8 cellular contexts compared by ENCODE assay signal in genomic region chr12:127559349-127560040, GRCh38.
A peak's percentile ranks its signal among the peaks of the same experiment; 100 is the strongest.
DNase-seq lines count a peak whose midpoint lies in the region; ATAC-seq and TF ChIP-seq lines count a peak whose summit lies in the region.

No MANE protein-coding gene starts in this region.

- WGBS in body of pancreas, 2 donors, result 22 to 32% methylated on average over 12 of the region's 12 CpGs

- H3K36me3 ChIP-seq in BE2C (no peaks in the 10 kb centered on the region), Karpas-422 (ENCODE audit: insufficient read depth, low read length) (no peaks in the 10 kb centered on the region), SJCRH30 (no peaks in the 10 kb centered on the region; the same call in 1 of the 2 replicates), body of pancreas (replicated peaks in 1 of 2; ENCODE audit: insufficient read depth in 1 of 2, low read depth in 2 of 2) (no peaks in the 10 kb centered on the region), upper lobe of right lung (no peaks in the 10 kb centered on the region)

- no peak overlapping the region for H3K9ac ChIP-seq in Karpas-422 (ENCODE audit: low read length)

- H2AFZ ChIP-seq in Karpas-422 (ENCODE audit: low read length), result no peak overlapping the region

- H3K9me3 ChIP-seq in BE2C (no peaks in the 10 kb centered on the region; the same call in 1 of the 2 replicates), Karpas-422 (ENCODE audit: low read length) (no peaks in the 10 kb centered on the region), SJCRH30 (replicated peaks) (peaks cover 3% of the 10 kb centered on the region), body of pancreas (no peaks in the 10 kb centered on the region), upper lobe of right lung (no peaks in the 10 kb centered on the region)

- DNase-seq in BE2C (peak; percentile 11), Karpas-422 (peak; percentile 57), SJCRH30 (peak; percentile 91 to 97), body of pancreas (peak; percentile 9 to 22 (median 14)), lung microvascular endothelial cell (ENCODE audit: low read depth in 2 of 2) (peak; percentile 49 to 86), upper lobe of right lung (no peak)

- intact Hi-C loops in body of pancreas (cut with DNase I) (no loop called here), upper lobe of right lung (cut with DNase I) (no loop called here)

- no peaks in the 10 kb centered on the region for H3K4me1 ChIP-seq in BE2C
- H3K4me1 ChIP-seq in Karpas-422 (ENCODE audit: low read length), result no peaks in the 10 kb centered on the region
- peaks cover 24% of the 10 kb centered on the region for H3K4me1 ChIP-seq in SJCRH30
- no peaks in the 10 kb centered on the region for H3K4me1 ChIP-seq in body of pancreas
- H3K4me1 ChIP-seq in upper lobe of right lung, result peaks cover 5% of the 10 kb centered on the region

- no peak for TF ChIP-seq POLR2A in body of pancreas (IDR thresholded peaks at IDR 0.05)

- H3K4me3 ChIP-seq in BE2C (ENCODE audit: low read depth, low read length) (no peak overlapping the region), Karpas-422 (ENCODE audit: low read length) (no peak overlapping the region), SJCRH30 (peak overlapping the region; percentile 11; the same call in 1 of the 2 replicates), body of pancreas (no peak overlapping the region), upper lobe of right lung (no peak overlapping the region)

- H3K27me3 ChIP-seq in BE2C, result no peaks in the 10 kb centered on the region
- no peaks in the 10 kb centered on the region for H3K27me3 ChIP-seq in Karpas-422 (ENCODE audit: low read length)
- no peaks in the 10 kb centered on the region for H3K27me3 ChIP-seq in SJCRH30
- no peaks in the 10 kb centered on the region for H3K27me3 ChIP-seq in body of pancreas
- no peaks in the 10 kb centered on the region for H3K27me3 ChIP-seq in upper lobe of right lung

- H4K20me1 ChIP-seq in Karpas-422 (ENCODE audit: insufficient read depth, low read depth, low read length), result no peaks in the 10 kb centered on the region

- H3K27ac ChIP-seq in Karpas-422 (ENCODE audit: low read length) (no peak overlapping the region), SJCRH30 (peak overlapping the region; percentile 93), body of pancreas (no peak overlapping the region), upper lobe of right lung (no peak overlapping the region)

- H3K9me2 ChIP-seq in Karpas-422 (replicated peaks; ENCODE audit: insufficient read depth, low read length), result no peaks in the 10 kb centered on the region

- TF ChIP-seq CTCF in BE2C (IDR thresholded peaks at IDR 0.05; ENCODE audit: low read depth, low read length), result peak; percentile 19; the same call in 1 of the 2 replicates
- no peak for TF ChIP-seq CTCF in body of pancreas (IDR thresholded peaks at IDR 0.05)
- TF ChIP-seq CTCF in upper lobe of right lung (IDR thresholded peaks at IDR 0.05), result peak; percentile 28

- H3K4me2 ChIP-seq in Karpas-422 (ENCODE audit: low read depth, low read length, poor library complexity, severe bottlenecking), result no peak overlapping the region

- no peaks in the 10 kb centered on the region for H3K79me2 ChIP-seq in Karpas-422 (ENCODE audit: low read length)

- ATAC-seq in GM19372 (IDR thresholded peaks at IDR 0.05; ENCODE audit: low read depth, unreplicated experiment), result peak; percentile 78
- ATAC-seq in body of pancreas, result peak; percentile 56
- ATAC-seq in upper lobe of right lung, result peak; percentile 67
- no peak for ATAC-seq in HG02588 (IDR thresholded peaks at IDR 0.05; ENCODE audit: unreplicated experiment)

Comparison
In these comparisons a context has a peak if more than half of its experiments do, and no peak if none do; other contexts are left out.
1. CTCF ChIP-seq: peak in BE2C (single experiment) and upper lobe of right lung (single experiment); none in body of pancreas (0 of 7).